Comparison of ENCODE assay signal across 8 cellular contexts in genomic region chr7:102479207-102479584, GRCh38. TPM values are rescaled to one million over a fixed set of nuclear protein-coding genes. Genes with fewer than 3 reads are reported as not detected.
DNase-seq lines count a peak whose midpoint lies in the region; ATAC-seq, FAIRE-seq and TF ChIP-seq lines count a peak whose summit lies in the region.
"Not testable (repeated sequence)": the region's sequence is repeated elsewhere in the genome, so short reads cannot be mapped to it uniquely, and the experiment has no call there.

No MANE protein-coding gene starts in this region.

- not testable (repeated sequence) for H3K27me3 Mint-ChIP-seq in neural progenitor cell (ENCODE audit: insufficient read depth, low read depth)

- not testable (repeated sequence) for H3K27me3 ChIP-seq in PC-3 (ENCODE audit: low read length); K562 (ENCODE audit: control insufficient read depth in 2 of 2, insufficient read depth in 2 of 2, low read length in 2 of 2); neural progenitor cell

- CTCF ChIA-PET in PC-3 (lab: Charles Lee); K562 (lab: Yijun Ruan, JAX; ENCODE audit: low intra/inter-chr PET ratio): not testable (repeated sequence)

- not testable (repeated sequence) for TF ChIP-seq EP300 in K562 (IDR thresholded peaks at IDR 0.05; ENCODE audit: low read length)

- H3K9ac ChIP-seq in PC-3 (ENCODE audit: low read length); K562 (ENCODE audit: insufficient read depth in 1 of 2, low read depth in 2 of 2, low read length in 2 of 2); neural progenitor cell: not testable (repeated sequence)

- not testable (repeated sequence) for H4K20me1 ChIP-seq in PC-3 (ENCODE audit: low read length); K562 (replicated peaks; ENCODE audit: control insufficient read depth, insufficient read depth, low read length); neural progenitor cell (ENCODE audit: low read depth)

- H3K4me1 ChIP-seq in PC-3 (ENCODE audit: insufficient read depth, low read length); K562 (replicated peaks in 1 of 2; ENCODE audit: control insufficient read depth in 2 of 2, insufficient read depth in 2 of 2, low read length in 2 of 2); neural progenitor cell: not testable (repeated sequence)

- not testable (repeated sequence) for TF ChIP-seq RAD21 in K562 (CRISPR knock-in tag; conservative IDR thresholded peaks at IDR 0.05 in 1 of 2, IDR thresholded peaks at IDR 0.05 in 1 of 2)

- H3K27ac ChIP-seq in PC-3 (ENCODE audit: low read length); K562 (ENCODE audit: extremely low read depth, low read depth, low read length); neural progenitor cell: not testable (repeated sequence)

- not testable (repeated sequence) for H3F3A ChIP-seq in PC-3 (ENCODE audit: low read length, unreplicated experiment); neural progenitor cell (ENCODE audit: low read depth)

- H2AFZ ChIP-seq in PC-3 (ENCODE audit: low read length); neural progenitor cell (replicated peaks): not testable (repeated sequence)
- H2AFZ ChIP-seq in K562 (ENCODE audit: low read depth, low read length), result peak overlapping the region; percentile 84

- not testable (repeated sequence) for DNase-seq in PC-3; K562 (ENCODE audit: extremely low read depth in 1 of 4, low spot score in 3 of 4); neural progenitor cell (ENCODE audit: low spot score)

- not testable (repeated sequence) for TF ChIP-seq POLR2A in K562 (conservative IDR thresholded peaks at IDR 0.05)

- ATAC-seq in GM18498 (IDR thresholded peaks at IDR 0.05; ENCODE audit: unreplicated experiment) (peak; percentile 31), GM19351 (IDR thresholded peaks at IDR 0.05; ENCODE audit: unreplicated experiment) (peak; percentile 28), GM21717 (IDR thresholded peaks at IDR 0.05; ENCODE audit: unreplicated experiment) (peak; percentile 28), HG02938 (IDR thresholded peaks at IDR 0.05; ENCODE audit: unreplicated experiment) (peak; percentile 24), HG03342 (IDR thresholded peaks at IDR 0.05; ENCODE audit: unreplicated experiment) (peak; percentile 20), PC-3 (peak; percentile 2; the same call in 1 of the 2 replicates), K562 (peak; percentile 64)

- intact Hi-C loops in PC-3 (cut with micrococcal nuclease); K562 (cut with micrococcal nuclease): not testable (repeated sequence)

- POLR2A ChIA-PET in PC-3 (lab: Charles Lee; ENCODE audit: unreplicated experiment); K562 (lab: Yijun Ruan, JAX): not testable (repeated sequence)

- not testable (repeated sequence) for H3K27ac Mint-ChIP-seq in neural progenitor cell

- H3K36me3 ChIP-seq in PC-3 (ENCODE audit: low read depth, low read length); K562 (ENCODE audit: control insufficient read depth, insufficient read depth, low read length); neural progenitor cell: not testable (repeated sequence)

- not testable (repeated sequence) for H3K9me3 Mint-ChIP-seq in neural progenitor cell

- not testable (repeated sequence) for H3K9me3 ChIP-seq in PC-3 (ENCODE audit: low read length); K562 (replicated peaks; ENCODE audit: control insufficient read depth, insufficient read depth, low read depth, low read length); neural progenitor cell (ENCODE audit: low read depth)

- FAIRE-seq in K562 (lab: Jason Lieb, UNC), result not testable (repeated sequence)

- not testable (repeated sequence) for H3K36me3 Mint-ChIP-seq in neural progenitor cell

- H3K4me3 ChIP-seq in PC-3 (ENCODE audit: low read length); K562; neural progenitor cell: not testable (repeated sequence)

- WGBS in K562 (ENCODE audit: insufficient coverage, low coverage, missing lambda C conversion rate), result 0% methylated on average over 2 of the region's 10 CpGs

- H3K4me2 ChIP-seq in PC-3 (ENCODE audit: low read length); K562 (ENCODE audit: insufficient read depth, low read length): not testable (repeated sequence)
- H3K4me2 ChIP-seq in neural progenitor cell, result peak overlapping the region; percentile 53

- not testable (repeated sequence) for H3K4me1 Mint-ChIP-seq in neural progenitor cell

- not testable (repeated sequence) for TF ChIP-seq CTCF in PC-3 (conservative IDR thresholded peaks at IDR 0.05; ENCODE audit: low read depth, low read length); K562 (IDR thresholded peaks at IDR 0.05 in 2 of 3, conservative IDR thresholded peaks at IDR 0.05 in 1 of 3; ENCODE audit: insufficient read depth in 2 of 3, low read depth in 1 of 3, low read length in 3 of 3); neural progenitor cell (IDR thresholded peaks at IDR 0.05)

- in situ Hi-C loops in K562 (cut with MboI), result loop anchor here (25.0 kb wide), 1 partner anchor 583 kb away; the partner anchor contains the start of gene FBXL13

- BruUV-seq in PC-3 (replicated peaks; lab: Mats Ljungman, UMichigan), result not testable (repeated sequence)
- BruUV-seq in K562 (replicated peaks; lab: Mats Ljungman, UMichigan), result TSS peak; percentile 80

- not testable (repeated sequence) for H3K9me1 ChIP-seq in K562 (ENCODE audit: control insufficient read depth, insufficient read depth, low read length)

- H3K9me2 ChIP-seq in PC-3 (replicated peaks; ENCODE audit: low read length), result not testable (repeated sequence)

- H3K4me3 Mint-ChIP-seq in neural progenitor cell, result not testable (repeated sequence)

- not testable (repeated sequence) for H3K79me2 ChIP-seq in PC-3 (ENCODE audit: low read length); K562 (ENCODE audit: control insufficient read depth, insufficient read depth, low read length); neural progenitor cell (ENCODE audit: low read depth)

RNA-seq across cellular contexts. Expression of gene POLR2J, which starts 0.5 kb away (rescaled TPM):
- total RNA-seq in PC-3 (2014; rRNA removed) (71.6 and 101 TPM in 2 replicates), K562 (2014; rRNA removed) (132 and 160 TPM in 2 replicates), K562 (2014; rRNA removed; fragmentation: Illumina TruSeq; extraction: Trizol) (70.3 and 80.8 TPM in 2 replicates), K562 (2015; rRNA removed; fragmentation: Illumina TruSeq; extraction: Trizol) (141 TPM in 2 replicates), K562 (2021) (97.8 and 104 TPM in 2 replicates), neural progenitor cell (ENCODE audit: low replicate concordance) (11.4 and 26.2 TPM in 2 replicates)
- 11.0 and 31.6 TPM in 2 replicates for total RNA-seq in K562 (2011; cell fraction: chromatin; rRNA removed; ENCODE audit: low replicate concordance)
- 83.9 and 98.7 TPM in 2 replicates for total RNA-seq in K562 (2011; cell fraction: nucleolus; rRNA removed)
- 48.7 and 61.8 TPM in 2 replicates for total RNA-seq in K562 (2011; cell fraction: nucleoplasm; rRNA removed)
- polyA plus RNA-seq in K562 (2011; rRNA removed) (84.6 and 113 TPM in 2 replicates), K562 (2014; fragmentation: Illumina TruSeq; extraction: Trizol) (220 and 231 TPM in 2 replicates), K562 (2014; fragmentation: Nextera tagmentation; extraction: Ambion mirVana) (10 to 100 TPM; 32.3 to 85.8 TPM), K562 (2014; rRNA removed) (175 and 180 TPM in 2 replicates)
- 138 and 266 TPM in 2 replicates for polyA plus RNA-seq in K562 (2011; cell fraction: cytosol; rRNA removed)
- 45.6 and 63.7 TPM in 2 replicates for polyA plus RNA-seq in K562 (2011; cell fraction: nucleus; rRNA removed)
- polyA plus RNA-seq in K562 (2012), result 130 and 185 TPM in 2 replicates
- polyA minus RNA-seq in K562 (2011; rRNA and poly(A)+ RNA removed), result 17.4 and 27.2 TPM in 2 replicates
- 16.4 and 17.5 TPM in 2 replicates for polyA minus RNA-seq in K562 (2011; cell fraction: cytosol; rRNA and poly(A)+ RNA removed)
- 51.5 and 65.8 TPM in 2 replicates for polyA minus RNA-seq in K562 (2011; cell fraction: nucleus; rRNA and poly(A)+ RNA removed)

RNA-seq across cellular contexts. Expression of gene LRWD1, which starts 14.4 kb away (rescaled TPM):
- total RNA-seq in PC-3 (2014; rRNA removed), result 41.8 and 69.5 TPM in 2 replicates
- 20.9 and 70.7 TPM in 2 replicates for total RNA-seq in K562 (2011; cell fraction: chromatin; rRNA removed; ENCODE audit: low replicate concordance)
- total RNA-seq in K562 (2011; cell fraction: nucleolus; rRNA removed), result 74.0 and 78.4 TPM in 2 replicates
- total RNA-seq in K562 (2011; cell fraction: nucleoplasm; rRNA removed), result 23.7 and 31.9 TPM in 2 replicates
- total RNA-seq in K562 (2014; rRNA removed), result 51.2 and 62.4 TPM in 2 replicates
- total RNA-seq in K562 (2014; rRNA removed; fragmentation: Illumina TruSeq; extraction: Trizol), result 14.1 and 21.3 TPM in 2 replicates
- 38.3 and 38.5 TPM in 2 replicates for total RNA-seq in K562 (2015; rRNA removed; fragmentation: Illumina TruSeq; extraction: Trizol)
- 64.7 and 66.0 TPM in 2 replicates for total RNA-seq in K562 (2021)
- polyA plus RNA-seq in K562 (2011; rRNA removed), result 25.8 and 28.5 TPM in 2 replicates
- polyA plus RNA-seq in K562 (2011; cell fraction: cytosol; rRNA removed), result 21.8 and 77.0 TPM in 2 replicates
- 35.4 and 76.1 TPM in 2 replicates for polyA plus RNA-seq in K562 (2011; cell fraction: nucleus; rRNA removed)
- 42.1 and 48.6 TPM in 2 replicates for polyA plus RNA-seq in K562 (2012)
- 33.2 and 52.4 TPM in 2 replicates for polyA plus RNA-seq in K562 (2014; fragmentation: Illumina TruSeq; extraction: Trizol)
- polyA plus RNA-seq in K562 (2014; fragmentation: Nextera tagmentation; extraction: Ambion mirVana), result under 1 TPM; 0.61 to 0.78 TPM
- 64.8 and 65.7 TPM in 2 replicates for polyA plus RNA-seq in K562 (2014; rRNA removed)
- 11.1 and 23.2 TPM in 2 replicates for polyA minus RNA-seq in K562 (2011; rRNA and poly(A)+ RNA removed)
- polyA minus RNA-seq in K562 (2011; cell fraction: cytosol; rRNA and poly(A)+ RNA removed), result 28.3 and 46.6 TPM in 2 replicates
- polyA minus RNA-seq in K562 (2011; cell fraction: nucleus; rRNA and poly(A)+ RNA removed), result 19.7 and 29.1 TPM in 2 replicates
- 16.9 and 31.8 TPM in 2 replicates for total RNA-seq in neural progenitor cell (ENCODE audit: low replicate concordance)

RNA-seq across cellular contexts. Expression of gene ALKBH4, which starts 14.5 kb away (rescaled TPM):
- total RNA-seq in PC-3 (2014; rRNA removed) (21.3 and 31.0 TPM in 2 replicates), K562 (2014; rRNA removed) (21.4 and 41.5 TPM in 2 replicates), K562 (2014; rRNA removed; fragmentation: Illumina TruSeq; extraction: Trizol) (5.7 and 7.2 TPM in 2 replicates), K562 (2015; rRNA removed; fragmentation: Illumina TruSeq; extraction: Trizol) (13.5 and 15.2 TPM in 2 replicates), K562 (2021) (18.5 and 19.6 TPM in 2 replicates), neural progenitor cell (ENCODE audit: low replicate concordance) (6.5 and 50.7 TPM in 2 replicates)
- total RNA-seq in K562 (2011; cell fraction: chromatin; rRNA removed; ENCODE audit: low replicate concordance), result 4.3 and 16.0 TPM in 2 replicates
- 9.1 and 10.8 TPM in 2 replicates for total RNA-seq in K562 (2011; cell fraction: nucleolus; rRNA removed)
- total RNA-seq in K562 (2011; cell fraction: nucleoplasm; rRNA removed), result 6.9 and 7.2 TPM in 2 replicates
- polyA plus RNA-seq in K562 (2011; rRNA removed) (4.6 and 4.7 TPM in 2 replicates), K562 (2014; fragmentation: Illumina TruSeq; extraction: Trizol) (7.1 and 10.0 TPM in 2 replicates), K562 (2014; fragmentation: Nextera tagmentation; extraction: Ambion mirVana) (10 to 100 TPM in 1 of 2 experiments, 1 to 10 TPM in 1; 6.7 to 11.8 TPM), K562 (2014; rRNA removed) (13.8 and 18.1 TPM in 2 replicates)
- polyA plus RNA-seq in K562 (2011; cell fraction: cytosol; rRNA removed), result 6.4 and 21.6 TPM in 2 replicates
- polyA plus RNA-seq in K562 (2011; cell fraction: nucleus; rRNA removed), result 3.5 and 6.3 TPM in 2 replicates
- 10.7 and 13.3 TPM in 2 replicates for polyA plus RNA-seq in K562 (2012)
- polyA minus RNA-seq in K562 (2011; rRNA and poly(A)+ RNA removed), result 1.5 and 2.0 TPM in 2 replicates
- polyA minus RNA-seq in K562 (2011; cell fraction: cytosol; rRNA and poly(A)+ RNA removed), result 3.6 and 6.6 TPM in 2 replicates
- polyA minus RNA-seq in K562 (2011; cell fraction: nucleus; rRNA and poly(A)+ RNA removed), result 3.4 and 3.9 TPM in 2 replicates

RNA-seq across cellular contexts. Expression of gene RASA4B, which starts 38.4 kb away (rescaled TPM):
- total RNA-seq in PC-3 (2014; rRNA removed) (10.2 and 17.2 TPM in 2 replicates), K562 (2014; rRNA removed) (0.73 and 1.8 TPM in 2 replicates), K562 (2014; rRNA removed; fragmentation: Illumina TruSeq; extraction: Trizol) (0.19 and 0.69 TPM in 2 replicates), K562 (2015; rRNA removed; fragmentation: Illumina TruSeq; extraction: Trizol) (0.94 and 1.4 TPM in 2 replicates), K562 (2021) (2.9 and 3.5 TPM in 2 replicates), neural progenitor cell (ENCODE audit: low replicate concordance) (0.99 and 3.9 TPM in 2 replicates)
- total RNA-seq in K562 (2011; cell fraction: chromatin; rRNA removed; ENCODE audit: low replicate concordance), result 12.1 and 23.0 TPM in 2 replicates
- total RNA-seq in K562 (2011; cell fraction: nucleolus; rRNA removed), result 8.4 and 13.2 TPM in 2 replicates
- 11.2 and 14.5 TPM in 2 replicates for total RNA-seq in K562 (2011; cell fraction: nucleoplasm; rRNA removed)
- polyA plus RNA-seq in K562 (2011; rRNA removed) (1.5 and 3.3 TPM in 2 replicates), K562 (2014; fragmentation: Illumina TruSeq; extraction: Trizol) (1.5 and 2.6 TPM in 2 replicates), K562 (2014; fragmentation: Nextera tagmentation; extraction: Ambion mirVana) (under 1 TPM in 1 of 2 experiments, not detected in 1; 0.01 TPM), K562 (2014; rRNA removed) (2.4 and 2.5 TPM in 2 replicates)
- polyA plus RNA-seq in K562 (2011; cell fraction: cytosol; rRNA removed), result 2.1 and 2.8 TPM in 2 replicates
- polyA plus RNA-seq in K562 (2011; cell fraction: nucleus; rRNA removed), result 13.0 and 14.1 TPM in 2 replicates
- polyA plus RNA-seq in K562 (2012), result 3.9 and 6.8 TPM in 2 replicates
- polyA minus RNA-seq in K562 (2011; rRNA and poly(A)+ RNA removed), result 1.4 and 1.6 TPM in 2 replicates
- 2.8 TPM in 1 of 2 replicates, not detected in the other for polyA minus RNA-seq in K562 (2011; cell fraction: cytosol; rRNA and poly(A)+ RNA removed)
- 2.6 and 3.1 TPM in 2 replicates for polyA minus RNA-seq in K562 (2011; cell fraction: nucleus; rRNA and poly(A)+ RNA removed)

RNA-seq across cellular contexts. Expression of gene ORAI2, which starts 45.8 kb away (rescaled TPM):
- total RNA-seq in PC-3 (2014; rRNA removed) (20.8 and 21.5 TPM in 2 replicates), K562 (2014; rRNA removed) (18.3 and 23.1 TPM in 2 replicates), K562 (2014; rRNA removed; fragmentation: Illumina TruSeq; extraction: Trizol) (4.0 and 4.1 TPM in 2 replicates), K562 (2015; rRNA removed; fragmentation: Illumina TruSeq; extraction: Trizol) (9.0 and 9.2 TPM in 2 replicates), K562 (2021) (23.5 and 27.7 TPM in 2 replicates), neural progenitor cell (ENCODE audit: low replicate concordance) (15.7 and 21.9 TPM in 2 replicates)
- 18.4 and 52.2 TPM in 2 replicates for total RNA-seq in K562 (2011; cell fraction: chromatin; rRNA removed; ENCODE audit: low replicate concordance)
- total RNA-seq in K562 (2011; cell fraction: nucleolus; rRNA removed), result 30.3 and 37.7 TPM in 2 replicates
- 25.7 and 31.2 TPM in 2 replicates for total RNA-seq in K562 (2011; cell fraction: nucleoplasm; rRNA removed)
- polyA plus RNA-seq in K562 (2011; rRNA removed) (14.3 and 16.0 TPM in 2 replicates), K562 (2014; fragmentation: Illumina TruSeq; extraction: Trizol) (7.7 and 18.6 TPM in 2 replicates), K562 (2014; fragmentation: Nextera tagmentation; extraction: Ambion mirVana) (1 to 10 TPM; 1.1 to 2.0 TPM), K562 (2014; rRNA removed) (16.7 and 18.9 TPM in 2 replicates)
- polyA plus RNA-seq in K562 (2011; cell fraction: cytosol; rRNA removed), result 32.8 and 91.3 TPM in 2 replicates
- 5.5 and 11.5 TPM in 2 replicates for polyA plus RNA-seq in K562 (2011; cell fraction: nucleus; rRNA removed)
- 34.3 and 36.5 TPM in 2 replicates for polyA plus RNA-seq in K562 (2012)
- 11.4 and 21.4 TPM in 2 replicates for polyA minus RNA-seq in K562 (2011; rRNA and poly(A)+ RNA removed)
- polyA minus RNA-seq in K562 (2011; cell fraction: cytosol; rRNA and poly(A)+ RNA removed), result 35.3 and 38.1 TPM in 2 replicates
- polyA minus RNA-seq in K562 (2011; cell fraction: nucleus; rRNA and poly(A)+ RNA removed), result 4.0 and 4.6 TPM in 2 replicates

Comparison
In these comparisons a context has a peak if more than half of its experiments do, and no peak if none do; other contexts are left out.
1. ATAC-seq: peak in every context shown above with its lines; median percentile 64 in K562; 31 in GM18498; 28 in GM19351; 28 in GM21717; 24 in HG02938; 20 in HG03342; 2 in PC-3.